1 cellular context compared by ENCODE assay signal in genomic region chr19:45091031-45091918, GRCh38.
A peak's percentile ranks its signal among the peaks of the same experiment; 100 is the strongest.
TF ChIP-seq lines count a peak whose summit lies in the region.

No MANE protein-coding gene starts in this region.

TF ChIP-seq in HEK293, 187 proteins besides CTCF, POLR2A, EP300 and RAD21 (continued from another document and continues in another):
- TF ChIP-seq HOXD13 (CRISPR knock-in tag; IDR thresholded peaks at IDR 0.05; ENCODE audit: borderline replicate concordance) (no peak), ZNF114 (tag by site-specific recombination; IDR thresholded peaks at IDR 0.05) (no peak), HIC1 (tag by site-specific recombination; IDR thresholded peaks at IDR 0.05) (no peak; the same call in 1 of the 2 replicates), ZIC2 (tag by site-specific recombination; IDR thresholded peaks at IDR 0.05) (peak; percentile 64), ZNF280C (tag by site-specific recombination; IDR thresholded peaks at IDR 0.05) (no peak), GLI4 (tag by site-specific recombination; IDR thresholded peaks at IDR 0.05) (no peak), ZNF664 (tag by site-specific recombination; IDR thresholded peaks at IDR 0.05) (0 out of 2 replicates have a peak, but pooled peaks have one; percentile 5), ZSCAN18 (tag by site-specific recombination; IDR thresholded peaks at IDR 0.05) (no peak), SP3 (tag by site-specific recombination; IDR thresholded peaks at IDR 0.05) (peak; percentile 93), HOXC10 (CRISPR knock-in tag; IDR thresholded peaks at IDR 0.05) (peak; percentile 45; the same call in 1 of the 2 replicates), PRDM10 (tag by site-specific recombination; IDR thresholded peaks at IDR 0.05) (peak; percentile 95), IKZF3 (tag by site-specific recombination; IDR thresholded peaks at IDR 0.05) (peak; percentile 27; the same call in 1 of the 2 replicates), REST (tag by site-specific recombination; IDR thresholded peaks at IDR 0.05) (peak; percentile 28; the same call in 1 of the 2 replicates), ZNF558 (tag by site-specific recombination; IDR thresholded peaks at IDR 0.05) (0 out of 2 replicates have a peak, but pooled peaks have one; percentile 12), ZNF596 (tag by site-specific recombination; IDR thresholded peaks at IDR 0.05) (no peak), ATF2 (tag by site-specific recombination; IDR thresholded peaks at IDR 0.05; ENCODE audit: low read depth) (no peak), BCL11B (tag by site-specific recombination; IDR thresholded peaks at IDR 0.05; ENCODE audit: low read depth) (peak; percentile 40; the same call in 1 of the 2 replicates), GLI2 (tag by site-specific recombination; IDR thresholded peaks at IDR 0.05; ENCODE audit: borderline replicate concordance, low read depth) (no peak), ZNF785 (tag by site-specific recombination; IDR thresholded peaks at IDR 0.05) (no peak), MEIS1 (CRISPR knock-in tag; IDR thresholded peaks at IDR 0.05; ENCODE audit: borderline replicate concordance) (no peak), ZNF155 (tag by site-specific recombination; IDR thresholded peaks at IDR 0.05) (no peak), ZNF704 (tag by site-specific recombination; IDR thresholded peaks at IDR 0.05) (no peak), FEZF1 (tag by site-specific recombination; IDR thresholded peaks at IDR 0.05) (no peak), TCF7L2 (IDR thresholded peaks at IDR 0.05; ENCODE audit: borderline replicate concordance, low read depth, low read length) (no peak), MYNN (tag by site-specific recombination; IDR thresholded peaks at IDR 0.05; ENCODE audit: borderline replicate concordance) (no peak), PATZ1 (tag by site-specific recombination; IDR thresholded peaks at IDR 0.05) (peak; percentile 55), ZNF513 (tag by site-specific recombination; IDR thresholded peaks at IDR 0.05) (peak; percentile 10; the same call in 1 of the 2 replicates), ZNF610 (tag by site-specific recombination; IDR thresholded peaks at IDR 0.05; ENCODE audit: borderline replicate concordance) (peak; percentile 62; the same call in 1 of the 2 replicates), ZNF121 (tag by site-specific recombination; IDR thresholded peaks at IDR 0.05) (no peak), ZNF391 (tag by site-specific recombination; IDR thresholded peaks at IDR 0.05; ENCODE audit: borderline replicate concordance, low read depth) (peak; percentile 47; the same call in 1 of the 2 replicates), ZNF274 (IDR thresholded peaks at IDR 0.05; ENCODE audit: low read length) (no peak), ZNF274 (tag by site-specific recombination; IDR thresholded peaks at IDR 0.05; ENCODE audit: borderline replicate concordance) (no peak), ZNF837 (tag by site-specific recombination; IDR thresholded peaks at IDR 0.05) (no peak), GLIS2 (tag by site-specific recombination; IDR thresholded peaks at IDR 0.05) (peak; percentile 65; the same call in 1 of the 2 replicates), BCL6B (tag by site-specific recombination; IDR thresholded peaks at IDR 0.05) (no peak)
